Comparison of ENCODE assay signal across 22 cellular contexts in the genomic region with DNA sequence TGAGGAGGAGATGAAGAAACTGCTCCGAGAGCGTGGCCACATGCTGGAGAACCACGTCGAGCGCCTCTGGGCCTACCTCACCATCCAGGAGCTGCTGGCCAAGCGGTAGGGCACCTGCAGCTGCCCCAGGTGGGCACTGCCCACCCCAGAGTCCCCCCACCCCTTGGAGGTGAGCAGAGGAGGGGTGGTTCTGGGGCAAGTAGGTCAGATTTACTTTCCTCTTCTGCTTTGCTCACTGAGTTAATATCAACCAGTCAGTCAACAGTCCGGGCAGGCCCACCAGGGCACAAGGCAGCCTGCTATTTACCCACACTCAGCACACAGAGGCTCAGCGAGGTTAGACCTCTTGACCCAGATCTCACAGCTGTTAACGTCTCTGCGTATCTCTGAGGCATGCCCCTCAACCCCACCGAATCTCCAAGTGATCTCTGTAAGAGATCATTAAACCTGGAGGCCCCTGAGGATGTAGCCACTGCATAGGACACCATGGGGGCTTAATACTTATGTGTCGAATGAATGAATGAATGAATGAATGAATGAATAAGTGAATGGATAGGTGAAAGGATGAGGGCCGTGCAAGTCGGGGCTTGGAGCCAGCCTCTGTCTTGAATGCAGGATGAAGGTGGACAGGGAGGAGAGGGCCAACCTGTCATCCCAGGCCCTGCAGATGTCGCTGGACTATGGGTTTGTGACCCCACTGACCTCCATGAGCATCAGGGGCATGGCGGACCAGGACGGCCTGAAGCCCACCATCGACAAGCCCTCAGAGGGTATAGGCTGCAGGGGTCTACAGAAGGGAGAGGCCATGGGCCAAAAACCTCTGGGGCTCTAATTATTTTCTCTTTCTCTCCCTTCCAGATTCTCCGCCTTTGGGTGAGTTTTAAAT. TPM values are rescaled to one million over a fixed set of nuclear protein-coding genes. Genes with fewer than 3 reads are reported as not detected.
DNase-seq lines count a peak whose midpoint lies in the region; ATAC-seq, FAIRE-seq and TF ChIP-seq lines count a peak whose summit lies in the region.
"Had no signal": no experiment of that assay in that cellular context is flagged by ENCODE, and none has a peak within 500 bp of the region (broad histone marks: within the 10 kb centered on the region; RNA-seq: fewer than 3 reads in every experiment).

No MANE protein-coding gene starts in this region.

- in situ Hi-C loops in gastrocnemius medialis (cut with MboI; ENCODE audit: low sequenced_read_pairs in 4 of 4), result no loop called here

- H3K4me3 ChIP-seq in bronchial epithelial cell (ENCODE audit: low read depth, low read length) (no peak overlapping the region), right lobe of liver (no peak overlapping the region), sigmoid colon (no peak overlapping the region), gastrocnemius medialis (no peak overlapping the region)
- H3K4me3 ChIP-seq: HAP-1, MG63, SJCRH30 had no signal

- no peak for TF ChIP-seq EP300 in sigmoid colon (IDR thresholded peaks at IDR 0.05)

- H3K27me3 ChIP-seq in bronchial epithelial cell (ENCODE audit: control insufficient read depth, insufficient read depth, low read length) (peaks cover 10% of the 10 kb centered on the region), right lobe of liver (no peaks in the 10 kb centered on the region), sigmoid colon (no peaks in the 10 kb centered on the region), gastrocnemius medialis (no peaks in the 10 kb centered on the region)
- H3K27me3 ChIP-seq: MG63, SJCRH30 had no signal

- peak; percentile 23 for FAIRE-seq in bronchial epithelial cell (lab: Jason Lieb, UNC)
- FAIRE-seq: G401.6, HTR-8/SVneo had no signal

- peaks cover 0 to 76% (median 27%) of the 10 kb centered on the region in 4 donors for H3K4me1 ChIP-seq in right lobe of liver
- H3K4me1 ChIP-seq in sigmoid colon, result no peaks in the 10 kb centered on the region
- H3K4me1 ChIP-seq in gastrocnemius medialis, result no peaks in the 10 kb centered on the region
- H3K4me1 ChIP-seq: Caco-2, HAP-1, SJCRH30 had no signal

- intact Hi-C loops in CD14-positive monocyte (cut with micrococcal nuclease) (no loop called here), right lobe of liver (cut with DNase I) (no loop called here), sigmoid colon (cut with DNase I) (no loop called here), gastrocnemius medialis (cut with DNase I; ENCODE audit: low total_unique reads) (no loop called here)

- 44% methylated on average over 10 of the region's 19 CpGs for WGBS in right lobe of liver (ENCODE audit: insufficient coverage, low coverage, low lambda C conversion rate, missing lambda C conversion rate)
- 84 to 88% methylated on average over 19 of the region's 19 CpGs for whole genome bisulfite sequencing in sigmoid colon, 2 donors

- no peak for TF ChIP-seq CTCF in CD14-positive monocyte (IDR thresholded peaks at IDR 0.05)
- no peak for TF ChIP-seq CTCF in bronchial epithelial cell (IDR thresholded peaks at IDR 0.05; ENCODE audit: insufficient read depth, low read length, severe bottlenecking)
- TF ChIP-seq CTCF in right lobe of liver (IDR thresholded peaks at IDR 0.05), result no peak
- TF ChIP-seq CTCF in sigmoid colon (IDR thresholded peaks at IDR 0.05), result no peak
- no peak for TF ChIP-seq CTCF in gastrocnemius medialis (IDR thresholded peaks at IDR 0.05 in 4 of 5, conservative IDR thresholded peaks at IDR 0.05 in 1 of 5)

- no peak overlapping the region for H3K4me3 Mint-ChIP-seq in CD14-positive monocyte
- H3K4me3 Mint-ChIP-seq: CD4-positive, CD25-positive, alpha-beta regulatory T cell; IgD-negative memory B cell had no signal

- no peaks in the 10 kb centered on the region for H3K9me3 Mint-ChIP-seq in CD14-positive monocyte
- H3K9me3 Mint-ChIP-seq: CD4-positive, CD25-positive, alpha-beta regulatory T cell; IgD-negative memory B cell had no signal

- no peaks in the 10 kb centered on the region for H3K36me3 ChIP-seq in bronchial epithelial cell (ENCODE audit: control insufficient read depth, insufficient read depth, low read length)
- peaks cover 0 to 66% (median 32%) of the 10 kb centered on the region in 4 donors for H3K36me3 ChIP-seq in right lobe of liver
- H3K36me3 ChIP-seq in sigmoid colon, result no peaks in the 10 kb centered on the region
- H3K36me3 ChIP-seq in gastrocnemius medialis, result no peaks in the 10 kb centered on the region
- H3K36me3 ChIP-seq: HAP-1, MG63, SJCRH30 had no signal

- TF ChIP-seq POLR2A in right lobe of liver (IDR thresholded peaks at IDR 0.05) (no peak), sigmoid colon (IDR thresholded peaks at IDR 0.05) (no peak), gastrocnemius medialis (IDR thresholded peaks at IDR 0.05) (no peak)

- ATAC-seq in right lobe of liver (peak; percentile 45 to 73 (median 64)), gastrocnemius medialis (no peak)

- H3K27me3 Mint-ChIP-seq in CD14-positive monocyte (ENCODE audit: low read depth in 3 of 3), result peaks cover 7 to 16% (median 9%) of the 10 kb centered on the region in 3 donors

- H3K27ac Mint-ChIP-seq in CD14-positive monocyte, result peak overlapping the region in 1 of 7 donors; percentile 18

- no peaks in the 10 kb centered on the region for H3K9me3 ChIP-seq in right lobe of liver
- no peaks in the 10 kb centered on the region for H3K9me3 ChIP-seq in sigmoid colon
- no peaks in the 10 kb centered on the region for H3K9me3 ChIP-seq in gastrocnemius medialis
- H3K9me3 ChIP-seq: Caco-2, HAP-1, MG63, SJCRH30 had no signal

- H3K36me3 Mint-ChIP-seq in CD14-positive monocyte, result no peaks in the 10 kb centered on the region
- H3K36me3 Mint-ChIP-seq: CD4-positive, CD25-positive, alpha-beta regulatory T cell had no signal

- peaks cover 9% of the 10 kb centered on the region for H3K4me1 Mint-ChIP-seq in CD14-positive monocyte
- H3K4me1 Mint-ChIP-seq: CD4-positive, CD25-positive, alpha-beta regulatory T cell; IgD-negative memory B cell had no signal

- DNase-seq in CD14-positive monocyte (ENCODE audit: low spot score) (peak; percentile 18), bronchial epithelial cell (ENCODE audit: low read depth) (no peak), right lobe of liver (peak; percentile 38 to 82 (median 82)), sigmoid colon (peak; percentile 38), gastrocnemius medialis (no peak), middle frontal gyrus (ENCODE audit: extremely low spot score, low spot score) (no peak), occipital lobe (lab: John Stamatoyannopoulos, UW) (no peak)
- DNase-seq: Caco-2; CD4-positive, CD25-positive, alpha-beta regulatory T cell; Kasumi-1; MG63; NCI-H1048; NCI-H1436; NCI-H1930; NCI-H226; NCI-H524; SJCRH30 had no signal

- H3K27ac ChIP-seq in right lobe of liver (peak overlapping the region in 1 of 3 donors; percentile 70), sigmoid colon (no peak overlapping the region), gastrocnemius medialis (no peak overlapping the region)
- H3K27ac ChIP-seq: RWPE1, SJCRH30 had no signal

RNA-seq across cellular contexts. Expression of a gene that starts 8.0 kb away (rescaled TPM):
- polyA plus RNA-seq in CD14-positive monocyte, result not detected
- total RNA-seq in bronchial epithelial cell, result not detected in 2 replicates
- total RNA-seq in right lobe of liver, result 1,000 to 10,000 TPM in 3 of 6 experiments, 100 to 1,000 TPM in 3; 742 to 1,822 (median 982) TPM
- 1 to 10 TPM in 1 of 4 donors, under 1 TPM in 2, not detected in 1; 0.14 to 2.3 (median 0.36) TPM for total RNA-seq in sigmoid colon
- under 1 TPM in 1 of 3 donors, not detected in 2; 0.95 TPM for polyA plus RNA-seq in sigmoid colon
- 1 to 10 TPM in 2 of 4 donors, under 1 TPM in 2; 0.66 to 3.1 (median 1.5) TPM for total RNA-seq in gastrocnemius medialis
- total RNA-seq in occipital lobe, result 0.16 TPM
- total RNA-seq: CD4-positive, CD25-positive, alpha-beta regulatory T cell; SJCRH30 had no signal
- polyA plus RNA-seq: IgD-negative memory B cell had no signal

RNA-seq across cellular contexts. Expression of a gene that starts 9.2 kb away (rescaled TPM):
- polyA plus RNA-seq in CD14-positive monocyte, result 1 to 10 TPM in 1 of 2 donors, under 1 TPM in 1; 0.75 to 1.3 TPM
- total RNA-seq in bronchial epithelial cell, result not detected in 2 replicates
- 1,000 to 10,000 TPM in 4 of 6 experiments, 100 to 1,000 TPM in 2; 376 to 1,846 (median 1,201) TPM for total RNA-seq in right lobe of liver
- total RNA-seq in sigmoid colon, result not detected
- polyA plus RNA-seq in sigmoid colon, result under 1 TPM in 1 of 3 donors, not detected in 2; 0.85 TPM
- total RNA-seq in gastrocnemius medialis, result 1 to 10 TPM in 1 of 4 donors, under 1 TPM in 1, not detected in 2; 0.72 to 2.1 TPM
- total RNA-seq in occipital lobe, result 0.94 TPM
- total RNA-seq: Caco-2; CD4-positive, CD25-positive, alpha-beta regulatory T cell had no signal
- polyA plus RNA-seq: CD4-positive, CD25-positive, alpha-beta regulatory T cell; IgD-negative memory B cell had no signal

RNA-seq across cellular contexts. Expression of a gene that starts 15.8 kb away (rescaled TPM):
- polyA plus RNA-seq in CD14-positive monocyte (10 to 100 TPM; 13.7 to 17.4 TPM), sigmoid colon (10 to 100 TPM in 2 of 3 donors, 1 to 10 TPM in 1; 7.4 to 11.4 (median 10.7) TPM)
- total RNA-seq in bronchial epithelial cell (20.5 and 24.8 TPM in 2 replicates), right lobe of liver (10 to 100 TPM in 5 of 6 experiments, 1 to 10 TPM in 1; 7.3 to 18.9 (median 14.8) TPM), sigmoid colon (10 to 100 TPM; 17.1 to 19.4 (median 19.0) TPM), gastrocnemius medialis (10 to 100 TPM; 16.4 to 25.6 (median 22.4) TPM), occipital lobe (46.0 TPM)

RNA-seq across cellular contexts. Expression of a gene that starts 43.9 kb away (rescaled TPM):
- under 1 TPM in 1 of 2 donors, not detected in 1; 0.59 TPM for polyA plus RNA-seq in CD14-positive monocyte
- total RNA-seq in bronchial epithelial cell, result 0.26 and 1.8 TPM in 2 replicates
- total RNA-seq in right lobe of liver, result 1,000 to 10,000 TPM; 1,573 to 4,137 (median 3,531) TPM
- 10 to 100 TPM in 1 of 4 donors, 1 to 10 TPM in 3; 2.5 to 12.2 (median 6.7) TPM for total RNA-seq in sigmoid colon
- 1 to 10 TPM in 1 of 3 donors, not detected in 2; 5.4 TPM for polyA plus RNA-seq in sigmoid colon
- total RNA-seq in gastrocnemius medialis, result 10 to 100 TPM in 3 of 4 donors, 1 to 10 TPM in 1; 3.5 to 20.4 (median 12.7) TPM
- 2.8 TPM for total RNA-seq in occipital lobe
- total RNA-seq: SJCRH30 had no signal
- polyA plus RNA-seq: IgD-negative memory B cell had no signal

RNA-seq across cellular contexts. Expression of a gene that starts 48.2 kb away (rescaled TPM):
- polyA plus RNA-seq in CD14-positive monocyte (under 1 TPM in 1 of 2 donors, not detected in 1; 0.29 TPM), sigmoid colon (10 to 100 TPM in 1 of 3 donors, 1 to 10 TPM in 1, not detected in 1; 7.2 to 11.1 TPM)
- total RNA-seq in bronchial epithelial cell (not detected in 2 replicates), right lobe of liver (1 to 10 TPM in 3 of 6 experiments, under 1 TPM in 1, not detected in 2; 0.59 to 9.9 (median 5.7) TPM), sigmoid colon (10 to 100 TPM in 1 of 4 donors, 1 to 10 TPM in 3; 4.2 to 12.7 (median 6.9) TPM), gastrocnemius medialis (1,000 to 10,000 TPM in 1 of 4 donors, 100 to 1,000 TPM in 3; 218 to 2,149 (median 412) TPM), occipital lobe (not detected)
- polyA plus RNA-seq: IgD-negative memory B cell had no signal

Comparison
In these comparisons a context has a peak if more than half of its experiments do, and no peak if none do; other contexts are left out.
1. DNase-seq: peak in CD14-positive monocyte (single experiment), right lobe of liver (3 of 3) and sigmoid colon (single experiment); none in bronchial epithelial cell (single experiment), gastrocnemius medialis (0 of 2), middle frontal gyrus (single experiment) and occipital lobe (single experiment).
2. ATAC-seq: peak in right lobe of liver (4 of 4); none in gastrocnemius medialis (0 of 2).
3. RNA of a gene that starts 8.0 kb away (total RNA-seq): 742 to 1,822 TPM in right lobe of liver; 0.66 to 3.1 TPM in gastrocnemius medialis, 0.14 to 2.3 TPM in sigmoid colon, 0.16 TPM in occipital lobe (single experiment) and not detected in bronchial epithelial cell; every median in the first group is over 100 times any median in the second.
4. RNA of a gene that starts 9.2 kb away (total RNA-seq): 376 to 1,846 TPM in right lobe of liver; 0.94 TPM in occipital lobe (single experiment), 0.72 to 2.1 TPM in gastrocnemius medialis, not detected in bronchial epithelial cell and not detected in sigmoid colon; every median in the first group is over 100 times any median in the second.